Comparison of ENCODE assay signal across 12 cellular contexts in genomic region chr2:38619458-38620164, GRCh38. TPM values are rescaled to one million over a fixed set of nuclear protein-coding genes. Genes with fewer than 3 reads are reported as not detected.
A peak's percentile ranks its signal among the peaks of the same experiment; 100 is the strongest.
DNase-seq lines count a peak whose midpoint lies in the region; ATAC-seq and TF ChIP-seq lines count a peak whose summit lies in the region.
"Had no signal": no experiment of that assay in that cellular context is flagged by ENCODE, and none has a peak within 500 bp of the region (broad histone marks: within the 10 kb centered on the region; RNA-seq: fewer than 3 reads in every experiment).

No MANE protein-coding gene starts in this region.

- no peaks in the 10 kb centered on the region for H3K4me1 ChIP-seq in uterus
- H3K4me1 ChIP-seq: prostate gland had no signal

- no peaks in the 10 kb centered on the region for H3K36me3 ChIP-seq in uterus
- H3K36me3 ChIP-seq: prostate gland had no signal

- no peak overlapping the region for H3K4me3 Mint-ChIP-seq in natural killer cell
- no peak overlapping the region for H3K4me3 Mint-ChIP-seq in glutamatergic neuron (ENCODE audit: unreplicated experiment)
- H3K4me3 Mint-ChIP-seq: activated B cell treated with CpG ODN at 0.5 μM for 24 hours had no signal

- no peak overlapping the region for H3K4me3 ChIP-seq in uterus
- H3K4me3 ChIP-seq: prostate gland had no signal

- H3K27ac Mint-ChIP-seq in natural killer cell (no peak overlapping the region), glutamatergic neuron (ENCODE audit: unreplicated experiment) (no peak overlapping the region)
- H3K27ac Mint-ChIP-seq: activated B cell treated with CpG ODN at 0.5 μM for 24 hours had no signal

- H3K27me3 Mint-ChIP-seq in natural killer cell (ENCODE audit: low read depth in 2 of 2) (peaks cover 4 to 23% of the 10 kb centered on the region in 2 donors), glutamatergic neuron (ENCODE audit: unreplicated experiment) (no peaks in the 10 kb centered on the region)

- no peak for TF ChIP-seq POLR2A in uterus (IDR thresholded peaks at IDR 0.05)

- H3K9me3 ChIP-seq in uterus, result no peaks in the 10 kb centered on the region
- H3K9me3 ChIP-seq: prostate gland had no signal

- no peaks in the 10 kb centered on the region for H3K27me3 ChIP-seq in uterus

- H3K4me1 Mint-ChIP-seq in natural killer cell (no peaks in the 10 kb centered on the region), glutamatergic neuron (ENCODE audit: low read depth, unreplicated experiment) (no peaks in the 10 kb centered on the region)

- no peaks in the 10 kb centered on the region for H3K9me3 Mint-ChIP-seq in natural killer cell
- no peaks in the 10 kb centered on the region for H3K9me3 Mint-ChIP-seq in glutamatergic neuron (ENCODE audit: unreplicated experiment)
- H3K9me3 Mint-ChIP-seq: activated B cell treated with CpG ODN at 0.5 μM for 24 hours had no signal

- DNase-seq in A172 (ENCODE audit: low spot score) (peak; percentile 30), RPMI7951 (ENCODE audit: low read depth) (peak; percentile 42), iris pigment epithelial cell (ENCODE audit: low read depth) (peak; percentile 54), natural killer cell (no peak), glutamatergic neuron (no peak), uterus (no peak)
- DNase-seq: ACHN, activated B cell treated with CpG ODN at 0.5 μM for 24 hours, amniotic stem cell had no signal

- H3K27ac ChIP-seq in uterus, result no peak overlapping the region
- H3K27ac ChIP-seq: prostate gland had no signal

- intact Hi-C loops in natural killer cell (cut with micrococcal nuclease) (no loop called here), uterus (cut with DNase I; ENCODE audit: low total_unique reads) (no loop called here)

- TF ChIP-seq CTCF in natural killer cell (IDR thresholded peaks at IDR 0.05) (no peak), glutamatergic neuron (IDR thresholded peaks at IDR 0.05; ENCODE audit: partially characterized antibody, unreplicated experiment) (no peak), uterus (IDR thresholded peaks at IDR 0.05) (no peak)

- ATAC-seq in GM21825 (IDR thresholded peaks at IDR 0.05; ENCODE audit: unreplicated experiment) (peak; percentile 54), natural killer cell (no peak), HG02938 (IDR thresholded peaks at IDR 0.05; ENCODE audit: unreplicated experiment) (no peak)

- H3K36me3 Mint-ChIP-seq in natural killer cell, result no peaks in the 10 kb centered on the region
- H3K36me3 Mint-ChIP-seq in glutamatergic neuron (ENCODE audit: unreplicated experiment), result no peaks in the 10 kb centered on the region

RNA-seq across cellular contexts. Expression of gene HNRNPLL, which starts 16.9 kb away (rescaled TPM):
- 49.2 and 55.8 TPM in 2 replicates for total RNA-seq in A172 (2014; rRNA removed; shearing (Covaris generic))
- 61.8 and 83.1 TPM in 2 replicates for total RNA-seq in RPMI7951 (2014; rRNA removed; shearing (Covaris generic))
- total RNA-seq in natural killer cell, result 10 to 100 TPM in 1 of 3 donors, 1 to 10 TPM in 2; 7.3 to 18.4 (median 8.8) TPM
- total RNA-seq in glutamatergic neuron (ENCODE audit: unreplicated experiment), result 79.8 TPM
- 100 to 1,000 TPM in 1 of 4 donors, 10 to 100 TPM in 3; 35.6 to 100 (median 55.4) TPM for total RNA-seq in uterus

RNA-seq across cellular contexts. Expression of gene GALM, which starts 46.3 kb away (rescaled TPM):
- total RNA-seq in A172 (2014; rRNA removed; shearing (Covaris generic)), result 7.1 and 21.8 TPM in 2 replicates
- total RNA-seq in RPMI7951 (2014; rRNA removed; shearing (Covaris generic)), result 47.0 and 48.5 TPM in 2 replicates
- total RNA-seq in natural killer cell, result 10 to 100 TPM in 2 of 3 donors, 1 to 10 TPM in 1; 4.0 to 12.4 (median 11.0) TPM
- 1.0 TPM for total RNA-seq in glutamatergic neuron (ENCODE audit: unreplicated experiment)
- total RNA-seq in uterus, result 100 to 1,000 TPM in 1 of 4 donors, 10 to 100 TPM in 1, 1 to 10 TPM in 2; 6.2 to 104 (median 14.8) TPM

Comparison
In these comparisons a context has a peak if more than half of its experiments do, and no peak if none do; other contexts are left out.
1. DNase-seq: peak in A172 (single experiment), RPMI7951 (single experiment) and iris pigment epithelial cell (single experiment); none in natural killer cell (single experiment), glutamatergic neuron (single experiment) and uterus (0 of 2).